Comparison of ENCODE assay signal across 18 cellular contexts in genomic region chr17:17398188-17398927, GRCh38.
DNase-seq lines count a peak whose midpoint lies in the region; ATAC-seq, FAIRE-seq and TF ChIP-seq lines count a peak whose summit lies in the region.
"Had no signal": no experiment of that assay in that cellular context is flagged by ENCODE, and none has a peak within 500 bp of the region (broad histone marks: within the 10 kb centered on the region; RNA-seq: fewer than 3 reads in every experiment).

No MANE protein-coding gene starts in this region.

- H3K4me2 ChIP-seq in DND-41 (ENCODE audit: insufficient read depth, low read length), result 0 out of 2 replicates have a peak overlapping the region, but pooled peaks have one; percentile 8
- no peak overlapping the region for H3K4me2 ChIP-seq in neuronal stem cell (ENCODE audit: insufficient read depth, low read length, poor library complexity, severe bottlenecking)

- H4K8ac ChIP-seq in neuronal stem cell (ENCODE audit: low read depth, low read length), result no peak overlapping the region

- no peak overlapping the region for H3K18ac ChIP-seq in neuronal stem cell (ENCODE audit: low read length)

- H3K27ac ChIP-seq in DND-41 (ENCODE audit: low read length) (peak overlapping the region; percentile 88), gastrocnemius medialis (peak overlapping the region; percentile 14 to 64 (median 58)), foreskin keratinocyte (no peak overlapping the region), neuronal stem cell (replicated peaks; ENCODE audit: low read length) (no peak overlapping the region)
- H3K27ac ChIP-seq: SJCRH30 had no signal

- H3K4me3 ChIP-seq in DND-41 (ENCODE audit: low read depth in 1 of 2, low read length in 2 of 2) (no peak overlapping the region), gastrocnemius medialis (no peak overlapping the region), neuronal stem cell (ENCODE audit: low read length in 2 of 2) (no peak overlapping the region)
- H3K4me3 ChIP-seq: heart right ventricle, SJCRH30 had no signal

- no peak overlapping the region for H3K23ac ChIP-seq in neuronal stem cell (ENCODE audit: low read depth, low read length, poor library complexity)

- no CpG with 5 or more reads among the region's 8 CpGs for WGBS in neuronal stem cell (ENCODE audit: extremely low coverage in 2 of 2, insufficient read length in 2 of 2, insufficient replicate concordance in 1 of 2), 2 donors

- in situ Hi-C loops in gastrocnemius medialis (cut with MboI; ENCODE audit: low sequenced_read_pairs in 4 of 4), result no loop called here

- H2BK120ac ChIP-seq in neuronal stem cell (ENCODE audit: low read depth, low read length), result no peak overlapping the region

- no peak overlapping the region for H2BK5ac ChIP-seq in neuronal stem cell (ENCODE audit: low read length)

- H3K36me3 ChIP-seq in DND-41 (ENCODE audit: insufficient read depth, low read length), result no peaks in the 10 kb centered on the region
- no peaks in the 10 kb centered on the region for H3K36me3 ChIP-seq in gastrocnemius medialis
- H3K36me3 ChIP-seq in neuronal stem cell (replicated peaks in 1 of 2; ENCODE audit: control insufficient read depth in 2 of 2, insufficient read depth in 2 of 2, low read length in 2 of 2), result no peaks in the 10 kb centered on the region
- H3K36me3 ChIP-seq: heart right ventricle, SJCRH30 had no signal

- FAIRE-seq in H54 (lab: Jason Lieb, UNC), result no peak
- FAIRE-seq: G401.6 had no signal

- H3K4me1 ChIP-seq in DND-41 (ENCODE audit: insufficient read depth, low read length) (peaks cover 98% of the 10 kb centered on the region), gastrocnemius medialis (no peaks in the 10 kb centered on the region), foreskin keratinocyte (no peaks in the 10 kb centered on the region), neuronal stem cell (ENCODE audit: control insufficient read depth in 2 of 2, insufficient read depth in 1 of 2, low read depth in 1 of 2, low read length in 2 of 2) (no peaks in the 10 kb centered on the region)

- H3K27me3 ChIP-seq in DND-41 (ENCODE audit: insufficient read depth, low read length, poor library complexity) (no peaks in the 10 kb centered on the region), gastrocnemius medialis (peaks cover 0 to 4% (median 0%) of the 10 kb centered on the region in 3 donors), foreskin keratinocyte (peaks cover 2% of the 10 kb centered on the region), neuronal stem cell (ENCODE audit: control insufficient read depth in 3 of 3, insufficient read depth in 3 of 3, low read depth in 1 of 3, low read length in 3 of 3) (peaks cover 0 to 30% (median 0%) of the 10 kb centered on the region in 3 experiments)
- H3K27me3 ChIP-seq: heart right ventricle, SJCRH30 had no signal

- TF ChIP-seq POLR2A in gastrocnemius medialis (IDR thresholded peaks at IDR 0.05) (no peak), H54 (IDR thresholded peaks at IDR 0.05; ENCODE audit: low read depth, low read length) (no peak)

- ATAC-seq in DND-41 (ENCODE audit: insufficient read depth, low read depth) (no peak), gastrocnemius medialis (peak; percentile 71 to 77), HG02938 (IDR thresholded peaks at IDR 0.05; ENCODE audit: unreplicated experiment) (no peak), foreskin keratinocyte (no peak)
- ATAC-seq: stimulated activated effector memory CD8-positive, alpha-beta T cell treated with anti-CD3 and anti-CD28 coated beads, Interleukin-12 subunit alpha, Interleukin-12 subunit beta, amount 100 ng/mL, for 72 hours had no signal

- no peak overlapping the region for H2AK5ac ChIP-seq in neuronal stem cell (ENCODE audit: low read depth, low read length)

- H2BK12ac ChIP-seq in neuronal stem cell (ENCODE audit: low read length), result no peak overlapping the region

- DNase-seq in DND-41 (no peak), NCI-H146 treated with DMSO at 0.1 percent for 48 hours (lab: John Stamatoyannopoulos, UW; ENCODE audit: unreplicated experiment) (peak; percentile 21), fibroblast of peridontal ligament (ENCODE audit: extremely low read depth) (peak; percentile 67), gastrocnemius medialis (peak; percentile 42 to 65), foreskin keratinocyte (no peak), H54 (ENCODE audit: insufficient read length, low spot score) (no peak), neuronal stem cell (ENCODE audit: low spot score) (no peak)
- DNase-seq: activated CD8-positive, alpha-beta memory T cell treated with anti-CD3 and anti-CD28 coated beads, Interleukin-2, amount 50 U/mL, for 4 hours; activated naive CD8-positive, alpha-beta T cell treated with anti-CD3 and anti-CD28 coated beads, Interleukin-2, amount 10 ng/mL, durations not matched to agents 7 days and 5 days; CD4-positive, CD25-positive, alpha-beta regulatory T cell; Kasumi-1; NCI-H446; SJCRH30; stimulated activated CD4-positive, alpha-beta T cell treated with anti-CD3 and anti-CD28 coated beads, Interleukin-1b, Interleukin-23, amount 100 ng/mL, for 48 hours had no signal

- peaks cover 4% of the 10 kb centered on the region; the same call in 1 of the 2 replicates for H3K79me2 ChIP-seq in DND-41 (ENCODE audit: insufficient read depth, low read length)

- no peaks in the 10 kb centered on the region for H3K79me1 ChIP-seq in neuronal stem cell (ENCODE audit: low read depth, low read length)

- TF ChIP-seq CTCF in DND-41 (IDR thresholded peaks at IDR 0.05; ENCODE audit: borderline replicate concordance, extremely low read depth, low read length, poor library complexity, severe bottlenecking) (no peak), gastrocnemius medialis (IDR thresholded peaks at IDR 0.05 in 4 of 5, conservative IDR thresholded peaks at IDR 0.05 in 1 of 5) (no peak), foreskin keratinocyte (conservative IDR thresholded peaks at IDR 0.05) (no peak)

- peak overlapping the region; percentile 17; the same call in 1 of the 2 replicates for H3K9ac ChIP-seq in DND-41 (ENCODE audit: low read depth, low read length)
- H3K9ac ChIP-seq in neuronal stem cell (ENCODE audit: low read depth, low read length, poor library complexity), result no peak overlapping the region

- H3K9me3 ChIP-seq in DND-41 (ENCODE audit: insufficient read depth, low read length, severe bottlenecking), result no peaks in the 10 kb centered on the region
- no peaks in the 10 kb centered on the region for H3K9me3 ChIP-seq in gastrocnemius medialis
- peaks cover 0 to 9% of the 10 kb centered on the region in 2 donors for H3K9me3 ChIP-seq in neuronal stem cell (replicated peaks in 1 of 2; ENCODE audit: control insufficient read depth in 2 of 2, insufficient read depth in 1 of 2, low read depth in 1 of 2, low read length in 2 of 2)
- H3K9me3 ChIP-seq: SJCRH30 had no signal

- H4K20me1 ChIP-seq in DND-41 (ENCODE audit: insufficient read depth, low read length), result no peaks in the 10 kb centered on the region

- no peak overlapping the region for H4K91ac ChIP-seq in neuronal stem cell (ENCODE audit: low read depth, low read length, poor library complexity)

- no peak overlapping the region for H2AFZ ChIP-seq in DND-41 (ENCODE audit: low read depth, low read length)
- H2AFZ ChIP-seq in neuronal stem cell (ENCODE audit: low read length), result no peak overlapping the region

- no peak overlapping the region for H3K4ac ChIP-seq in neuronal stem cell (ENCODE audit: low read length)

- H2BK15ac ChIP-seq in neuronal stem cell (ENCODE audit: low read length), result no peak overlapping the region

- intact Hi-C loops in gastrocnemius medialis (cut with DNase I; ENCODE audit: low total_unique reads), result loop anchor here (5.0 kb wide), 1 partner anchor 49 kb away; no protein-coding TSS in a partner anchor

- H3K14ac ChIP-seq in neuronal stem cell (ENCODE audit: low read length), result no peak overlapping the region

Comparison
In these comparisons a context has a peak if more than half of its experiments do, and no peak if none do; other contexts are left out.
1. ATAC-seq: peak in gastrocnemius medialis (2 of 2); none in DND-41 (single experiment), HG02938 (single experiment) and foreskin keratinocyte (single experiment).
2. DNase-seq: peak in NCI-H146 treated with DMSO at 0.1 percent for 48 hours (single experiment), fibroblast of peridontal ligament (single experiment) and gastrocnemius medialis (2 of 2); none in DND-41 (single experiment), foreskin keratinocyte (0 of 2), H54 (single experiment) and neuronal stem cell (single experiment).
3. H3K27ac ChIP-seq: peak in DND-41 (single experiment) and gastrocnemius medialis (4 of 4); none in foreskin keratinocyte (single experiment) and neuronal stem cell (single experiment).